ENCODE assay signal across 10 cellular contexts in genomic region chr5:95861858-95862561, GRCh38. TPM values are rescaled to one million over a fixed set of nuclear protein-coding genes. Genes with fewer than 3 reads are reported as not detected.
DNase-seq lines count a peak whose midpoint lies in the region; ATAC-seq, FAIRE-seq and TF ChIP-seq lines count a peak whose summit lies in the region.
"Had no signal": no experiment of that assay in that cellular context is flagged by ENCODE, and none has a peak within 500 bp of the region (broad histone marks: within the 10 kb centered on the region; RNA-seq: fewer than 3 reads in every experiment).

No MANE protein-coding gene starts in this region.

- no peaks in the 10 kb centered on the region for H3K36me3 Mint-ChIP-seq in dendritic cell treated with granulocyte-macrophage colony-stimulating factor and Interleukin-4, amounts not matched to agents 40 ng/mL and 50 ng/mL, for 4 days (ENCODE audit: low read depth)

- H3K4me2 ChIP-seq in skeletal muscle satellite cell (ENCODE audit: low read length): peak overlapping the region; percentile 58

- peaks cover 69% of the 10 kb centered on the region for H3K4me1 Mint-ChIP-seq in dendritic cell treated with granulocyte-macrophage colony-stimulating factor and Interleukin-4, amounts not matched to agents 40 ng/mL and 50 ng/mL, for 4 days (ENCODE audit: low read depth)

- H3K4me3 ChIP-seq in SJCRH30: peak overlapping the region; percentile 29
- peak overlapping the region; percentile 26 for H3K4me3 ChIP-seq in skeletal muscle satellite cell (ENCODE audit: low read length)
- H3K4me3 ChIP-seq in pancreas: no peak overlapping the region
- H3K4me3 ChIP-seq: MG63 had no signal

- 69 to 76% methylated on average over 8 of the region's 8 CpGs for WGBS in pancreas, 2 donors

- ATAC-seq in pancreas: no peak
- ATAC-seq in HG02938 (IDR thresholded peaks at IDR 0.05; ENCODE audit: unreplicated experiment): no peak

- DNase-seq in Daoy (ENCODE audit: low read depth) (peak; percentile 86), SJCRH30 (peak in 1 of 2 experiments; percentile 25), pancreas (no peak), NCI-H2029 (lab: John Stamatoyannopoulos, UW) (no peak), DMS153 treated with DMSO at 0.1 percent for 48 hours (lab: John Stamatoyannopoulos, UW; ENCODE audit: unreplicated experiment) (no peak)
- DNase-seq: activated naive CD8-positive, alpha-beta T cell treated with anti-CD3 and anti-CD28 coated beads, Interleukin-2, amount 10 ng/mL, durations not matched to agents 7 days and 5 days had no signal

- H3K36me3 ChIP-seq in SJCRH30 (no peaks in the 10 kb centered on the region), skeletal muscle satellite cell (ENCODE audit: insufficient read depth, low read length) (no peaks in the 10 kb centered on the region), pancreas (no peaks in the 10 kb centered on the region)
- H3K36me3 ChIP-seq: MG63 had no signal

- H3K4me1 ChIP-seq in SJCRH30 (peaks cover 27% of the 10 kb centered on the region), skeletal muscle satellite cell (ENCODE audit: control insufficient read depth, insufficient read depth, low read length) (peaks cover 84% of the 10 kb centered on the region), pancreas (peaks cover 26 to 52% (median 27%) of the 10 kb centered on the region in 3 donors)

- H3K9ac ChIP-seq in skeletal muscle satellite cell (ENCODE audit: low read depth, low read length): peak overlapping the region; percentile 80

- no peaks in the 10 kb centered on the region for H3K9me3 Mint-ChIP-seq in dendritic cell treated with granulocyte-macrophage colony-stimulating factor and Interleukin-4, amounts not matched to agents 40 ng/mL and 50 ng/mL, for 4 days

- peak overlapping the region; percentile 0; the same call in 1 of the 2 replicates for H3K27ac ChIP-seq in SJCRH30
- peak overlapping the region in 2 of 4 donors; percentile 55 to 81 for H3K27ac ChIP-seq in pancreas

- TF ChIP-seq CTCF in pancreas (IDR thresholded peaks at IDR 0.05): no peak

- H3K9me3 ChIP-seq in SJCRH30 (replicated peaks) (no peaks in the 10 kb centered on the region), skeletal muscle satellite cell (replicated peaks; ENCODE audit: low read length) (no peaks in the 10 kb centered on the region), pancreas (no peaks in the 10 kb centered on the region)
- H3K9me3 ChIP-seq: MG63 had no signal

- H3K27me3 Mint-ChIP-seq in dendritic cell treated with granulocyte-macrophage colony-stimulating factor and Interleukin-4, amounts not matched to agents 40 ng/mL and 50 ng/mL, for 4 days: peaks cover 6% of the 10 kb centered on the region

- H3K27ac Mint-ChIP-seq in dendritic cell treated with granulocyte-macrophage colony-stimulating factor and Interleukin-4, amounts not matched to agents 40 ng/mL and 50 ng/mL, for 4 days: peak overlapping the region; percentile 70
- H3K27ac Mint-ChIP-seq: activated naive CD8-positive, alpha-beta T cell treated with anti-CD3 and anti-CD28 coated beads, Interleukin-2, amount 10 ng/mL, durations not matched to agents 7 days and 5 days had no signal

- H3K4me3 Mint-ChIP-seq in dendritic cell treated with granulocyte-macrophage colony-stimulating factor and Interleukin-4, amounts not matched to agents 40 ng/mL and 50 ng/mL, for 4 days: no peak overlapping the region

- H3K27me3 ChIP-seq in SJCRH30 (no peaks in the 10 kb centered on the region), skeletal muscle satellite cell (ENCODE audit: control insufficient read depth, insufficient read depth, low read length) (no peaks in the 10 kb centered on the region), pancreas (no peaks in the 10 kb centered on the region)
- H3K27me3 ChIP-seq: MG63 had no signal

- no peak for FAIRE-seq in pancreas (lab: Jason Lieb, UNC)

- intact Hi-C loops in dendritic cell treated with granulocyte-macrophage colony-stimulating factor and Interleukin-4, amounts not matched to agents 40 ng/mL and 50 ng/mL, for 4 days (cut with micrococcal nuclease): no loop called here
- intact Hi-C loops in pancreas (cut with DNase I): loop anchor here in 2 of 3 donors (10.0 kb wide), 1 partner anchor 473 kb away; no protein-coding TSS in a partner anchor

RNA-seq across cellular contexts. Expression of gene GLRX, which starts 39.5 kb away (rescaled TPM):
- total RNA-seq in Daoy (2014; rRNA removed; shearing (Covaris generic)): 7.1 and 8.3 TPM in 2 replicates
- 17.7 and 21.4 TPM in 2 replicates for total RNA-seq in SJCRH30 (2014; rRNA removed; shearing (Covaris generic))
- 119 and 152 TPM in 2 replicates for total RNA-seq in skeletal muscle satellite cell (2012; rRNA removed)
- total RNA-seq in pancreas: 10 to 100 TPM in 1 of 6 donors, 1 to 10 TPM in 5; 1.7 to 11.2 (median 4.4) TPM
- 10 to 100 TPM; 15.7 to 20.9 TPM for polyA plus RNA-seq in pancreas

Comparison
In these comparisons a context has a peak if more than half of its experiments do, and no peak if none do; other contexts are left out.
1. H3K4me3 ChIP-seq: peak in SJCRH30 (single experiment) and skeletal muscle satellite cell (single experiment); none in pancreas (0 of 4).